In genomic region chr5:62779010-62779422, GRCh38 we compare ENCODE assay signal across 8 cellular contexts.
DNase-seq lines count a peak whose midpoint lies in the region; ATAC-seq, FAIRE-seq and TF ChIP-seq lines count a peak whose summit lies in the region.

No MANE protein-coding gene starts in this region.

- H3K9me3 ChIP-seq in IMR-90 (ENCODE audit: control insufficient read depth, insufficient read depth, low read length) (no peaks in the 10 kb centered on the region), endodermal cell (ENCODE audit: control insufficient read depth, low read length) (no peaks in the 10 kb centered on the region), mesenchymal stem cell (ENCODE audit: control insufficient read depth, low read length) (no peaks in the 10 kb centered on the region)

- no peak overlapping the region for H3K4me3 ChIP-seq in IMR-90 (ENCODE audit: insufficient read depth, low read depth, low read length)
- H3K4me3 ChIP-seq in endodermal cell (ENCODE audit: low read length): no peak overlapping the region
- no peak overlapping the region for H3K4me3 ChIP-seq in mesenchymal stem cell (ENCODE audit: insufficient read depth in 1 of 2, low read depth in 1 of 2, low read length in 2 of 2)

- H3K4ac ChIP-seq in IMR-90 (ENCODE audit: low read depth, low read length): no peak overlapping the region
- H3K4ac ChIP-seq in mesenchymal stem cell (ENCODE audit: low read depth in 1 of 2, low read length in 2 of 2): no peak overlapping the region

- no peak overlapping the region for H2AFZ ChIP-seq in IMR-90 (replicated peaks; ENCODE audit: low read length, poor library complexity)
- H2AFZ ChIP-seq in mesenchymal stem cell (ENCODE audit: low read depth, low read length): no peak overlapping the region

- H4K5ac ChIP-seq in IMR-90 (ENCODE audit: low read depth, low read length): no peak overlapping the region

- H3K14ac ChIP-seq in IMR-90 (replicated peaks; ENCODE audit: low read depth, low read length): no peak overlapping the region
- no peak overlapping the region for H3K14ac ChIP-seq in mesenchymal stem cell (ENCODE audit: low read length in 2 of 2)

- no peaks in the 10 kb centered on the region for H3K79me1 ChIP-seq in IMR-90 (ENCODE audit: low read depth in 1 of 2, low read length in 2 of 2)
- no peaks in the 10 kb centered on the region for H3K79me1 ChIP-seq in mesenchymal stem cell (replicated peaks; ENCODE audit: low read length, poor library complexity, severe bottlenecking)

- H2BK20ac ChIP-seq in IMR-90 (ENCODE audit: low read depth, low read length): no peak overlapping the region

- intact Hi-C loops in IMR-90 (cut with micrococcal nuclease): loop anchor here (1.0 kb wide), 2 partner anchors 319 to 336 kb away; no protein-coding TSS in a partner anchor

- no peaks in the 10 kb centered on the region for H3K36me3 ChIP-seq in IMR-90 (ENCODE audit: control insufficient read depth, insufficient read depth, low read length)
- H3K36me3 ChIP-seq in endodermal cell (ENCODE audit: control insufficient read depth, insufficient read depth, low read length): no peaks in the 10 kb centered on the region
- H3K36me3 ChIP-seq in mesenchymal stem cell (ENCODE audit: control insufficient read depth in 1 of 2, insufficient read depth in 2 of 2, low read depth in 1 of 2, low read length in 2 of 2): no peaks in the 10 kb centered on the region

- no peaks in the 10 kb centered on the region for H3K9me3 Mint-ChIP-seq in endodermal cell

- in situ Hi-C loops in IMR-90 (cut with MboI; ENCODE audit: low sequenced_read_pairs): loop anchor here (5.0 kb wide), 1 partner anchor 322 kb away; no protein-coding TSS in a partner anchor

- no peak overlapping the region for H4K8ac ChIP-seq in IMR-90 (ENCODE audit: low read depth in 2 of 2, low read length in 2 of 2)
- H4K8ac ChIP-seq in mesenchymal stem cell (ENCODE audit: low read length): no peak overlapping the region

- no peak overlapping the region for H3K23ac ChIP-seq in IMR-90 (ENCODE audit: low read depth, low read length)
- H3K23ac ChIP-seq in mesenchymal stem cell (ENCODE audit: low read length in 2 of 2): no peak overlapping the region

- BruUV-seq in IMR-90 (replicated peaks; lab: Mats Ljungman, UMichigan): no TSS peak

- H3K18ac ChIP-seq in IMR-90 (ENCODE audit: low read depth, low read length) (no peak overlapping the region), mesenchymal stem cell (ENCODE audit: low read depth in 1 of 2, low read length in 2 of 2) (no peak overlapping the region)

- H4K91ac ChIP-seq in IMR-90 (ENCODE audit: insufficient read depth, low read depth, low read length) (no peak overlapping the region), mesenchymal stem cell (ENCODE audit: low read length) (no peak overlapping the region)

- H3K27me3 ChIP-seq in IMR-90 (ENCODE audit: control insufficient read depth, insufficient read depth, low read length) (no peaks in the 10 kb centered on the region), endodermal cell (ENCODE audit: control insufficient read depth, insufficient read depth, low read length, poor library complexity, severe bottlenecking) (no peaks in the 10 kb centered on the region), mesenchymal stem cell (ENCODE audit: control insufficient read depth in 1 of 2, insufficient read depth in 1 of 2, low read length in 2 of 2) (no peaks in the 10 kb centered on the region)

- TF ChIP-seq POLR2A in GM18505 (IDR thresholded peaks at IDR 0.05; ENCODE audit: borderline replicate concordance, extremely low read depth, insufficient read depth, insufficient read length): no peak
- no peak for TF ChIP-seq POLR2A in IMR-90 (IDR thresholded peaks at IDR 0.05; ENCODE audit: low read depth, low read length)

- no CpG with 5 or more reads among the region's 5 CpGs for WGBS in IMR-90 (ENCODE audit: extremely low coverage in 2 of 2, insufficient read length in 1 of 2), 2 experiments
- 23% methylated on average over 5 of the region's 5 CpGs; no CpG with 5 or more reads in 1 of the 2 experiments for WGBS in endodermal cell (ENCODE audit: insufficient coverage in 1 of 2, insufficient read length in 1 of 2), 2 experiments
- WGBS in mesenchymal stem cell: no CpG with 5 or more reads among the region's 5 CpGs

- H3K56ac ChIP-seq in IMR-90 (ENCODE audit: extremely low read depth, insufficient read depth, low read length): no peak overlapping the region

- peaks cover 7% of the 10 kb centered on the region for H3K4me1 Mint-ChIP-seq in endodermal cell

- no peak overlapping the region for H2BK120ac ChIP-seq in IMR-90 (ENCODE audit: low read depth, low read length)
- H2BK120ac ChIP-seq in mesenchymal stem cell (ENCODE audit: low read depth, low read length): no peak overlapping the region

- H3K27ac ChIP-seq in IMR-90 (ENCODE audit: insufficient read depth, low read length) (no peak overlapping the region), endodermal cell (ENCODE audit: low read depth, low read length) (no peak overlapping the region), mesenchymal stem cell (ENCODE audit: low read length, poor library complexity, severe bottlenecking) (no peak overlapping the region)

- no peaks in the 10 kb centered on the region for H3K27me3 Mint-ChIP-seq in endodermal cell (ENCODE audit: insufficient read depth)

- CTCF ChIA-PET in IMR-90 (lab: Yijun Ruan, JAX): interaction anchor here (0.6 to 1.6 kb wide), 8 partner anchors 315 to 1424 kb away, joined by 3 to 11 read pairs (median 6); no protein-coding TSS in a partner anchor

- H3K9me1 ChIP-seq in IMR-90 (ENCODE audit: insufficient read depth, low read length): no peaks in the 10 kb centered on the region

- TF ChIP-seq CTCF in IMR-90 (conservative IDR thresholded peaks at IDR 0.05; ENCODE audit: low read depth, low read length) (peak; percentile 81), endodermal cell (conservative IDR thresholded peaks at IDR 0.05) (peak; percentile 88)

- no peak overlapping the region for H2BK15ac ChIP-seq in IMR-90 (ENCODE audit: low read depth, low read length)
- no peak overlapping the region for H2BK15ac ChIP-seq in mesenchymal stem cell (ENCODE audit: low read depth, poor library complexity, severe bottlenecking)

- dilution Hi-C loops in IMR-90 (cut with HindIII; ENCODE audit: low sequenced_read_pairs, unreplicated experiment): no loop called here

- H2AK5ac ChIP-seq in IMR-90 (ENCODE audit: low read depth, low read length): no peak overlapping the region
- H2AK5ac ChIP-seq in mesenchymal stem cell (ENCODE audit: low read length, severe bottlenecking): no peak overlapping the region

- H2BK5ac ChIP-seq in IMR-90 (ENCODE audit: low read depth, low read length, poor library complexity, severe bottlenecking) (no peak overlapping the region), mesenchymal stem cell (ENCODE audit: low read depth, low read length, poor library complexity, severe bottlenecking) (no peak overlapping the region)

- no peaks in the 10 kb centered on the region for H3K36me3 Mint-ChIP-seq in endodermal cell (ENCODE audit: low read depth)

- H3K9ac ChIP-seq in IMR-90 (ENCODE audit: low read depth, low read length) (no peak overlapping the region), endodermal cell (ENCODE audit: extremely low read depth, low read length, poor library complexity, severe bottlenecking) (no peak overlapping the region), mesenchymal stem cell (ENCODE audit: low read length) (no peak overlapping the region)

- H2BK12ac ChIP-seq in mesenchymal stem cell (ENCODE audit: low read length in 2 of 2): no peak overlapping the region

- POLR2A ChIA-PET in IMR-90 (lab: Charles Lee; ENCODE audit: unreplicated experiment): no interaction called here

- peak; percentile 46 to 55 for DNase-seq in AML-193 (lab: John Stamatoyannopoulos, UW)
- DNase-seq in IMR-90: peak; percentile 60
- DNase-seq in RCC 7860 (ENCODE audit: low spot score): peak; percentile 42
- DNase-seq in endodermal cell: no peak
- peak; percentile 66 for DNase-seq in mesenchymal stem cell

- ATAC-seq in GM18505 (IDR thresholded peaks at IDR 0.05; ENCODE audit: unreplicated experiment) (peak; percentile 57), IMR-90 (ENCODE audit: low read depth) (peak; percentile 92), GM18519 (IDR thresholded peaks at IDR 0.05; ENCODE audit: low FRiP score, unreplicated experiment) (no peak), GM19324 (IDR thresholded peaks at IDR 0.05; ENCODE audit: low FRiP score, unreplicated experiment) (no peak)

- TF ChIP-seq RAD21 in IMR-90 (IDR thresholded peaks at IDR 0.05; ENCODE audit: low read length): peak; percentile 75

- no peak overlapping the region for H2AK9ac ChIP-seq in IMR-90 (replicated peaks; ENCODE audit: low read depth, low read length, poor library complexity)

- H4K20me1 ChIP-seq in IMR-90 (ENCODE audit: insufficient read depth, low read length): no peaks in the 10 kb centered on the region

- H3K4me2 ChIP-seq in IMR-90 (ENCODE audit: low read depth, low read length) (no peak overlapping the region), mesenchymal stem cell (ENCODE audit: low read length, poor library complexity, severe bottlenecking) (no peak overlapping the region)

- H3K4me1 ChIP-seq in IMR-90 (ENCODE audit: control insufficient read depth, insufficient read depth, low read length): no peaks in the 10 kb centered on the region
- no peaks in the 10 kb centered on the region for H3K4me1 ChIP-seq in endodermal cell (ENCODE audit: control insufficient read depth, insufficient read depth, low read length)
- H3K4me1 ChIP-seq in mesenchymal stem cell (ENCODE audit: control insufficient read depth, insufficient read depth, low read depth, low read length): no peaks in the 10 kb centered on the region

- no peak overlapping the region for H3K4me3 Mint-ChIP-seq in endodermal cell

- no peak overlapping the region for H3K27ac Mint-ChIP-seq in endodermal cell

- peak; percentile 26 for FAIRE-seq in RCC 7860 (lab: Jason Lieb, UNC)

TF ChIP-seq in IMR-90, 13 proteins besides CTCF, POLR2A, EP300 and RAD21:
- no peak for TF ChIP-seq USF2 (IDR thresholded peaks at IDR 0.05; ENCODE audit: low read depth, low read length)
- TF ChIP-seq SMC3 (IDR thresholded peaks at IDR 0.05; ENCODE audit: low read depth, low read length): peak; percentile 59

Comparison
In these comparisons a context has a peak if more than half of its experiments do, and no peak if none do; other contexts are left out.
1. ATAC-seq: peak in GM18505 (single experiment) and IMR-90 (single experiment); none in GM18519 (single experiment) and GM19324 (single experiment).